Comparison of ENCODE assay signal across 14 cellular contexts in genomic region chr3:60048447-60048848, GRCh38.
A peak's percentile ranks its signal among the peaks of the same experiment; 100 is the strongest.
DNase-seq lines count a peak whose midpoint lies in the region; ATAC-seq lines count a peak whose summit lies in the region.
"Had no signal": no experiment of that assay in that cellular context is flagged by ENCODE, and none has a peak within 500 bp of the region (broad histone marks: within the 10 kb centered on the region; RNA-seq: fewer than 3 reads in every experiment).

No MANE protein-coding gene starts in this region.

- peaks cover 79% of the 10 kb centered on the region for H3K4me1 Mint-ChIP-seq in activated T-helper 2 cell treated with anti-CD3 and anti-CD28 coated beads, Interferon-gamma antibody, Interleukin-2, Interleukin-4, amounts not matched to agents 10 μg/mL and 5 μg/mL and 100 μg/mL, durations not matched to agents 14 hours and 24 hours and 36 hours (ENCODE audit: low read depth)
- peaks cover 20 to 26% (median 23%) of the 10 kb centered on the region in 4 donors for H3K4me1 Mint-ChIP-seq in naive thymus-derived CD8-positive, alpha-beta T cell

- intact Hi-C loops in activated T-helper 2 cell treated with anti-CD3 and anti-CD28 coated beads, Interferon-gamma antibody, Interleukin-2, Interleukin-4, amounts not matched to agents 10 μg/mL and 5 μg/mL and 100 μg/mL, durations not matched to agents 14 hours and 24 hours and 36 hours (cut with micrococcal nuclease), result loop anchor here (1.0 to 5.0 kb wide), 3 partner anchors 16 to 181 kb away; no protein-coding TSS in a partner anchor

- H3K4me3 ChIP-seq in Jurkat, Clone E6-1 (ENCODE audit: low read length), result no peak overlapping the region; the same call in 1 of the 2 replicates
- H3K4me3 ChIP-seq: BLaER1, transverse colon had no signal

- ATAC-seq in naive thymus-derived CD8-positive, alpha-beta T cell, result peak; percentile 61 to 87
- ATAC-seq in HG03095 (IDR thresholded peaks at IDR 0.05; ENCODE audit: unreplicated experiment), result no peak
- ATAC-seq: HCT116 had no signal

- POLR2A ChIA-PET in naive thymus-derived CD8-positive, alpha-beta T cell (lab: Charles Lee), result interaction anchor here (0.8 kb wide), 1 partner anchor 15 kb away, joined by 3 read pairs; no protein-coding TSS in a partner anchor

- no peaks in the 10 kb centered on the region for H3K27me3 Mint-ChIP-seq in activated T-helper 2 cell treated with anti-CD3 and anti-CD28 coated beads, Interferon-gamma antibody, Interleukin-2, Interleukin-4, amounts not matched to agents 10 μg/mL and 5 μg/mL and 100 μg/mL, durations not matched to agents 14 hours and 24 hours and 36 hours (ENCODE audit: low read depth)
- no peaks in the 10 kb centered on the region for H3K27me3 Mint-ChIP-seq in naive thymus-derived CD8-positive, alpha-beta T cell

- peak overlapping the region; percentile 91 for H3K27ac Mint-ChIP-seq in activated T-helper 2 cell treated with anti-CD3 and anti-CD28 coated beads, Interferon-gamma antibody, Interleukin-2, Interleukin-4, amounts not matched to agents 10 μg/mL and 5 μg/mL and 100 μg/mL, durations not matched to agents 14 hours and 24 hours and 36 hours
- peak overlapping the region; percentile 74 to 98 (median 94) for H3K27ac Mint-ChIP-seq in naive thymus-derived CD8-positive, alpha-beta T cell

- peak; percentile 71 for DNase-seq in Jurkat, Clone E6-1 (ENCODE audit: low read depth, low spot score)
- DNase-seq in activated CD4-positive, CD25-positive, alpha-beta regulatory T cell treated with anti-CD3 and anti-CD28 coated beads, Interleukin-2, amount 50 U/mL, for 16 hours (ENCODE audit: low read depth, low spot score), result peak; percentile 7
- DNase-seq in activated T-helper 2 cell treated with anti-CD3 and anti-CD28 coated beads, Interferon-gamma antibody, Interleukin-2, Interleukin-4, amounts not matched to agents 10 μg/mL and 5 μg/mL and 100 μg/mL, durations not matched to agents 14 hours and 24 hours and 36 hours (ENCODE audit: low spot score), result peak; percentile 60
- peak in 7 of 10 donors; percentile 1 to 84 (median 36) for DNase-seq in naive thymus-derived CD8-positive, alpha-beta T cell
- no peak for DNase-seq in NCI-H774 (lab: John Stamatoyannopoulos, UW)
- no peak for DNase-seq in NCI-H226
- DNase-seq: DMS53, NCI-H1436 treated with DMSO at 0.1 percent for 48 hours, NCI-H345, SIG-M5, transverse colon had no signal

- H3K9me3 Mint-ChIP-seq in activated T-helper 2 cell treated with anti-CD3 and anti-CD28 coated beads, Interferon-gamma antibody, Interleukin-2, Interleukin-4, amounts not matched to agents 10 μg/mL and 5 μg/mL and 100 μg/mL, durations not matched to agents 14 hours and 24 hours and 36 hours, result peaks cover 29% of the 10 kb centered on the region
- peaks cover 0 to 21% (median 12%) of the 10 kb centered on the region in 9 donors for H3K9me3 Mint-ChIP-seq in naive thymus-derived CD8-positive, alpha-beta T cell

- peaks cover 65% of the 10 kb centered on the region for H3K36me3 Mint-ChIP-seq in activated T-helper 2 cell treated with anti-CD3 and anti-CD28 coated beads, Interferon-gamma antibody, Interleukin-2, Interleukin-4, amounts not matched to agents 10 μg/mL and 5 μg/mL and 100 μg/mL, durations not matched to agents 14 hours and 24 hours and 36 hours (ENCODE audit: low read depth)
- peaks cover 0 to 17% (median 16%) of the 10 kb centered on the region in 3 donors for H3K36me3 Mint-ChIP-seq in naive thymus-derived CD8-positive, alpha-beta T cell

- H3K4me3 Mint-ChIP-seq in activated T-helper 2 cell treated with anti-CD3 and anti-CD28 coated beads, Interferon-gamma antibody, Interleukin-2, Interleukin-4, amounts not matched to agents 10 μg/mL and 5 μg/mL and 100 μg/mL, durations not matched to agents 14 hours and 24 hours and 36 hours (ENCODE audit: low read depth), result peak overlapping the region; percentile 60
- peak overlapping the region; percentile 34 to 76 (median 62) for H3K4me3 Mint-ChIP-seq in naive thymus-derived CD8-positive, alpha-beta T cell

Comparison
In these comparisons a context has a peak if more than half of its experiments do, and no peak if none do; other contexts are left out.
1. DNase-seq: peak in Jurkat, Clone E6-1 (single experiment), activated CD4-positive, CD25-positive, alpha-beta regulatory T cell treated with anti-CD3 and anti-CD28 coated beads, Interleukin-2, amount 50 U/mL, for 16 hours (single experiment), activated T-helper 2 cell treated with anti-CD3 and anti-CD28 coated beads, Interferon-gamma antibody, Interleukin-2, Interleukin-4, amounts not matched to agents 10 μg/mL and 5 μg/mL and 100 μg/mL, durations not matched to agents 14 hours and 24 hours and 36 hours (single experiment) and naive thymus-derived CD8-positive, alpha-beta T cell (7 of 10); none in NCI-H774 (single experiment) and NCI-H226 (single experiment).